Comparison of ENCODE assay signal across 2 cellular contexts in genomic region chr6:90000864-90001731, GRCh38.
TF ChIP-seq lines count a peak whose summit lies in the region.

No MANE protein-coding gene starts in this region.

TF ChIP-seq in IMR-90, 13 proteins besides CTCF, POLR2A, EP300 and RAD21 (continued from another document):
- TF ChIP-seq USF2 (IDR thresholded peaks at IDR 0.05; ENCODE audit: low read depth, low read length) (no peak), SMC3 (IDR thresholded peaks at IDR 0.05; ENCODE audit: low read depth, low read length) (no peak), FOS (IDR thresholded peaks at IDR 0.05; ENCODE audit: low read depth, low read length) (no peak), CEBPB (IDR thresholded peaks at IDR 0.05; ENCODE audit: low read depth, low read length) (no peak)

TF ChIP-seq in GM23338, 12 proteins besides CTCF, POLR2A, EP300 and RAD21 (continued from another document):
- TF ChIP-seq POLR2AphosphoS5 (IDR thresholded peaks at IDR 0.05; ENCODE audit: low read depth) (no peak), EZH2 (IDR thresholded peaks at IDR 0.05; ENCODE audit: low read depth, unreplicated experiment) (no peak), ZNF114 (CRISPR knock-in tag; IDR thresholded peaks at IDR 0.05) (no peak), ZNF462 (CRISPR knock-in tag; IDR thresholded peaks at IDR 0.05) (no peak), JUNB (IDR thresholded peaks at IDR 0.05; ENCODE audit: unreplicated experiment) (no peak), ETS1 (IDR thresholded peaks at IDR 0.05) (no peak), NANOG (IDR thresholded peaks at IDR 0.05; ENCODE audit: borderline replicate concordance) (no peak), STAT1 (IDR thresholded peaks at IDR 0.05; ENCODE audit: unreplicated experiment) (no peak)
